Comparison of ENCODE assay signal across 21 cellular contexts in genomic region chr11:125235006-125235405, GRCh38.
"Had no signal": no experiment of that assay in that cellular context is flagged by ENCODE, and none has a peak within 500 bp of the region (broad histone marks: within the 10 kb centered on the region; RNA-seq: fewer than 3 reads in every experiment).

No MANE protein-coding gene starts in this region.

- H3K27me3 ChIP-seq: body of pancreas, dorsolateral prefrontal cortex, ovary, sigmoid colon, testis, upper lobe of left lung had no signal

- FAIRE-seq: colon had no signal

- H3K36me3 Mint-ChIP-seq: activated CD8-positive, alpha-beta memory T cell treated with anti-CD3 and anti-CD28 coated beads, Interleukin-2, amount 10 ng/mL, durations not matched to agents 7 days and 5 days; activated naive CD8-positive, alpha-beta T cell treated with anti-CD3 and anti-CD28 coated beads, Interleukin-2, amount 10 ng/mL, durations not matched to agents 7 days and 5 days; stimulated activated memory B cell treated with anti-CD40 and anti-IgM and Interleukin-4, amounts not matched to agents 10 μg/mL and 1 μg/mL and 100 μg/mL, for 72 hours had no signal

- H3K27ac Mint-ChIP-seq: activated CD4-positive, alpha-beta memory T cell treated with anti-CD3 and anti-CD28 coated beads, Interleukin-2, amount 10 ng/mL, durations not matched to agents 7 days and 5 days; activated CD8-positive, alpha-beta memory T cell treated with anti-CD3 and anti-CD28 coated beads, Interleukin-2, amount 10 ng/mL, durations not matched to agents 7 days and 5 days; activated naive CD8-positive, alpha-beta T cell treated with anti-CD3 and anti-CD28 coated beads, Interleukin-2, amount 10 ng/mL, durations not matched to agents 7 days and 5 days; stimulated activated memory B cell treated with anti-CD40 and anti-IgM and Interleukin-4, amounts not matched to agents 10 μg/mL and 1 μg/mL and 100 μg/mL, for 72 hours; T-helper 17 cell had no signal

- H3K4me1 Mint-ChIP-seq: activated CD4-positive, alpha-beta memory T cell treated with anti-CD3 and anti-CD28 coated beads, Interleukin-2, amount 10 ng/mL, durations not matched to agents 7 days and 5 days; activated CD8-positive, alpha-beta memory T cell treated with anti-CD3 and anti-CD28 coated beads, Interleukin-2, amount 10 ng/mL, durations not matched to agents 7 days and 5 days; activated naive CD8-positive, alpha-beta T cell treated with anti-CD3 and anti-CD28 coated beads, Interleukin-2, amount 10 ng/mL, durations not matched to agents 7 days and 5 days; stimulated activated memory B cell treated with anti-CD40 and anti-IgM and Interleukin-4, amounts not matched to agents 10 μg/mL and 1 μg/mL and 100 μg/mL, for 72 hours had no signal

- H3K9me3 Mint-ChIP-seq: activated CD4-positive, alpha-beta memory T cell treated with anti-CD3 and anti-CD28 coated beads, Interleukin-2, amount 10 ng/mL, durations not matched to agents 7 days and 5 days; activated naive CD8-positive, alpha-beta T cell treated with anti-CD3 and anti-CD28 coated beads, Interleukin-2, amount 10 ng/mL, durations not matched to agents 7 days and 5 days had no signal

- DNase-seq: activated CD4-positive, alpha-beta memory T cell treated with anti-CD3 and anti-CD28 coated beads, Interleukin-2, amount 10 ng/mL, durations not matched to agents 7 days and 5 days; activated CD8-positive, alpha-beta memory T cell treated with anti-CD3 and anti-CD28 coated beads, Interleukin-2, amount 10 ng/mL, durations not matched to agents 7 days and 5 days; activated naive CD8-positive, alpha-beta T cell treated with anti-CD3 and anti-CD28 coated beads, Interleukin-2, amount 10 ng/mL, durations not matched to agents 7 days and 5 days; amygdala; body of pancreas; caudate nucleus; erythroblast; foreskin melanocyte; hypothalamus; islet precursor cell; left colon; midbrain; ovary; sigmoid colon; stimulated activated CD4-positive, alpha-beta T cell treated with anti-CD3 and anti-CD28 coated beads, Interleukin-4, amount 100 ng/mL, for 4 hours; T-helper 17 cell; testis; upper lobe of left lung had no signal

- H3K36me3 ChIP-seq: ovary, sigmoid colon, upper lobe of left lung had no signal

- H3K4me3 ChIP-seq: body of pancreas, dorsolateral prefrontal cortex, ovary, sigmoid colon, testis, upper lobe of left lung had no signal

- H3K27ac ChIP-seq: body of pancreas, ovary, sigmoid colon, testis, upper lobe of left lung had no signal

- H3K4me3 Mint-ChIP-seq: activated CD4-positive, alpha-beta memory T cell treated with anti-CD3 and anti-CD28 coated beads, Interleukin-2, amount 10 ng/mL, durations not matched to agents 7 days and 5 days; activated CD8-positive, alpha-beta memory T cell treated with anti-CD3 and anti-CD28 coated beads, Interleukin-2, amount 10 ng/mL, durations not matched to agents 7 days and 5 days; activated naive CD8-positive, alpha-beta T cell treated with anti-CD3 and anti-CD28 coated beads, Interleukin-2, amount 10 ng/mL, durations not matched to agents 7 days and 5 days; stimulated activated memory B cell treated with anti-CD40 and anti-IgM and Interleukin-4, amounts not matched to agents 10 μg/mL and 1 μg/mL and 100 μg/mL, for 72 hours; T-helper 17 cell had no signal
